28 cellular contexts compared by ENCODE assay signal in genomic region chr4:32748061-32748460, GRCh38.
"Had no signal": no experiment of that assay in that cellular context is flagged by ENCODE, and none has a peak within 500 bp of the region (broad histone marks: within the 10 kb centered on the region; RNA-seq: fewer than 3 reads in every experiment).

No MANE protein-coding gene starts in this region.

- H3K4me1 Mint-ChIP-seq: naive thymus-derived CD4-positive, alpha-beta T cell; natural killer cell; nephron; neural progenitor cell; stimulated activated effector memory CD8-positive, alpha-beta T cell treated with anti-CD3 and anti-CD28 coated beads, Interleukin-12 subunit alpha, Interleukin-12 subunit beta, amount 100 ng/mL, for 72 hours; stimulated activated naive B cell treated with anti-CD40 and anti-IgM and Interleukin-4, amounts not matched to agents 10 μg/mL and 1 μg/mL and 100 μg/mL, for 72 hours had no signal

- H3K27me3 ChIP-seq: neural progenitor cell, neutrophil, pancreas, right lobe of liver, stomach, thyroid gland, tibial nerve, upper lobe of left lung, vagina had no signal

- H3K27me3 Mint-ChIP-seq: naive thymus-derived CD4-positive, alpha-beta T cell; stimulated activated naive B cell treated with anti-CD40 and anti-IgM and Interleukin-4, amounts not matched to agents 10 μg/mL and 1 μg/mL and 100 μg/mL, for 72 hours; stimulated activated naive CD8-positive, alpha-beta T cell treated with anti-CD3 and anti-CD28 coated beads, Interleukin-15, Interleukin-2, amounts not matched to agents 100 ng/mL and 50 ng/mL, for 24 hours had no signal

- H3K27ac ChIP-seq: neural progenitor cell, neutrophil, pancreas, prostate gland, right lobe of liver, skin epidermis, stomach, thoracic aorta, thyroid gland, tibial nerve, upper lobe of left lung, vagina had no signal

- H3K36me3 ChIP-seq: neural progenitor cell, neutrophil, pancreas, prostate gland, right lobe of liver, stomach, thoracic aorta, thyroid gland, tibial nerve, upper lobe of left lung, vagina had no signal

- H3K4me3 Mint-ChIP-seq: naive thymus-derived CD4-positive, alpha-beta T cell; natural killer cell; nephron; neural progenitor cell; stimulated activated effector memory CD8-positive, alpha-beta T cell treated with anti-CD3 and anti-CD28 coated beads, Interleukin-12 subunit alpha, Interleukin-12 subunit beta, amount 100 ng/mL, for 72 hours; stimulated activated naive B cell treated with anti-CD40 and anti-IgM and Interleukin-4, amounts not matched to agents 10 μg/mL and 1 μg/mL and 100 μg/mL, for 72 hours; stimulated activated naive CD8-positive, alpha-beta T cell treated with anti-CD3 and anti-CD28 coated beads, Interleukin-15, Interleukin-2, amounts not matched to agents 100 ng/mL and 50 ng/mL, for 24 hours had no signal

- ATAC-seq: naive thymus-derived CD4-positive, alpha-beta T cell; natural killer cell; pancreas; right cardiac atrium; stimulated activated effector memory CD8-positive, alpha-beta T cell treated with anti-CD3 and anti-CD28 coated beads, Interleukin-12 subunit alpha, Interleukin-12 subunit beta, amount 100 ng/mL, for 72 hours; stimulated activated naive B cell treated with anti-CD40 and anti-IgM and Interleukin-4, amounts not matched to agents 10 μg/mL and 1 μg/mL and 100 μg/mL, for 72 hours had no signal

- DNase-seq: naive thymus-derived CD4-positive, alpha-beta T cell; natural killer cell; nucleus accumbens; retina; right lobe of liver; stimulated activated CD4-positive, alpha-beta T cell treated with anti-CD3 and anti-CD28 coated beads, Interleukin-15, amount 100 ng/mL, for 24 hours; stimulated activated CD4-positive, alpha-beta T cell treated with anti-CD3 and anti-CD28 coated beads, Interleukin-2, amount 100 ng/mL, for 24 hours; stimulated activated CD4-positive, alpha-beta T cell treated with anti-CD3 and anti-CD28 coated beads, Interleukin-2, amount 100 ng/mL, for 48 hours; stimulated activated CD4-positive, alpha-beta T cell treated with anti-CD3 and anti-CD28 coated beads, Interleukin-4, amount 100 ng/mL, for 24 hours; stimulated activated naive B cell treated with anti-CD40 and anti-IgM and Interleukin-4, amounts not matched to agents 10 μg/mL and 1 μg/mL and 100 μg/mL, for 72 hours; stimulated activated naive CD4-positive, alpha-beta T cell treated with Interleukin-2 at 50 U/mL for 16 hours; stomach; thyroid gland; trophoblast cell had no signal

- H3K4me1 ChIP-seq: neural progenitor cell, pancreas, prostate gland, right lobe of liver, stomach, thyroid gland, tibial nerve, upper lobe of left lung, vagina had no signal

- H3K9me3 ChIP-seq: neutrophil, prostate gland, right lobe of liver, thoracic aorta, thyroid gland, tibial nerve, upper lobe of left lung, vagina had no signal

- H3K9me3 Mint-ChIP-seq: nephron; neural progenitor cell; stimulated activated naive B cell treated with anti-CD40 and anti-IgM and Interleukin-4, amounts not matched to agents 10 μg/mL and 1 μg/mL and 100 μg/mL, for 72 hours; stimulated activated naive CD8-positive, alpha-beta T cell treated with anti-CD3 and anti-CD28 coated beads, Interleukin-15, Interleukin-2, amounts not matched to agents 100 ng/mL and 50 ng/mL, for 24 hours had no signal

- FAIRE-seq: pancreas had no signal

- H3K36me3 Mint-ChIP-seq: naive thymus-derived CD4-positive, alpha-beta T cell; natural killer cell; neural progenitor cell; stimulated activated effector memory CD8-positive, alpha-beta T cell treated with anti-CD3 and anti-CD28 coated beads, Interleukin-12 subunit alpha, Interleukin-12 subunit beta, amount 100 ng/mL, for 72 hours; stimulated activated naive B cell treated with anti-CD40 and anti-IgM and Interleukin-4, amounts not matched to agents 10 μg/mL and 1 μg/mL and 100 μg/mL, for 72 hours had no signal

- H3K4me3 ChIP-seq: neural progenitor cell, pancreas, prostate gland, right lobe of liver, skin epidermis, smooth muscle cell, stomach, thoracic aorta, thyroid gland, tibial nerve, upper lobe of left lung, vagina had no signal

- H3K27ac Mint-ChIP-seq: naive thymus-derived CD4-positive, alpha-beta T cell; natural killer cell; nephron; neural progenitor cell; stimulated activated effector memory CD8-positive, alpha-beta T cell treated with anti-CD3 and anti-CD28 coated beads, Interleukin-12 subunit alpha, Interleukin-12 subunit beta, amount 100 ng/mL, for 72 hours; stimulated activated naive B cell treated with anti-CD40 and anti-IgM and Interleukin-4, amounts not matched to agents 10 μg/mL and 1 μg/mL and 100 μg/mL, for 72 hours; stimulated activated naive CD8-positive, alpha-beta T cell treated with anti-CD3 and anti-CD28 coated beads, Interleukin-15, Interleukin-2, amounts not matched to agents 100 ng/mL and 50 ng/mL, for 24 hours had no signal

- H3K9ac ChIP-seq: neural progenitor cell had no signal

- H2AFZ ChIP-seq: neural progenitor cell had no signal

- H3K4me2 ChIP-seq: neural progenitor cell, smooth muscle cell had no signal
